In the genomic region with DNA sequence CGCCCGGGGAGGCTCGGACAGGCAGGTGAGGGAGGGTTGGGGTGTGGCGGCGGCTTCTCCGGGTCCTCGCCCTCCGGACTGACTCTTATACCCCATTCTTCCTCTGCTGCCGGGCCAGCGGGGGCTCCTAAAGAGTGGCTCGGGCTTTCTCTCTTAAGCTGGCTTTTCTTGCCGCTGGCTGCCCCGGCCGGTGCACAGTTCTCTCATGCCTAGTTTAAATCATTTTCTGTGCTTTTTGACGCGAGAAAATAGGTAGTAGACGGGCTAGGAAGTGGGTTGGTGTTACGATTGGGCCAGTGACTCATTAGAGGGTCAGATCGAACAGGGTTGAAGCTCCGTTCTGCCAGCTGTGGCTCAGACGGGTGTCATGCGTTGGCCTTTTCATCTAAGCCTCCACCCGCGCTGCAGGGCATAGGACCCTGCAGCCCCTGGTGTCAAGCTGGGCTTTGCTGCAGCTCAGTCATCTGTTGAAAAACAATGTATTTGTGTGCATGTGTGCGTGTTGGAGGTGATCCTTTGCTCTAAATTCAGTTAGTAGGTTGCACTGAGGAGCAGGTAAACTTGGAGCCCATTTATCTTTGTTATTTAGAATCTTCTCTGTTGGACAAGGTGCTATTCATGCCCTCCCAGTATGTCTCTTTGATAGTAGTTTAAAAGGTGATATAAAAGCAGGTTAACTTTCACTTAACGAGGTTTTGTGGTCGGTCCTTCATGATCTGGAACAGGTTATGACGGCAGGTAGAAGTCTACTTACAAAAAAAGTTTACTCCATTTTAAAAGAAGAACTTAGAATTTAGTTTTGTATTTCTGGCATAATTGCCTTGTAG, we compare ENCODE assay signal across 8 cellular contexts. TPM values are rescaled to one million over a fixed set of nuclear protein-coding genes. Genes with fewer than 3 reads are reported as not detected.
DNase-seq lines count a peak whose midpoint lies in the region; ATAC-seq, FAIRE-seq and TF ChIP-seq lines count a peak whose summit lies in the region.

No MANE protein-coding gene starts in this region.

- TF ChIP-seq POLR2A in erythroblast (IDR thresholded peaks at IDR 0.05; ENCODE audit: low read length), result peak; percentile 89

- H3K4me1 Mint-ChIP-seq in stimulated activated effector memory CD8-positive, alpha-beta T cell treated with anti-CD3 and anti-CD28 coated beads, Interleukin-12 subunit alpha, Interleukin-12 subunit beta, amount 100 ng/mL, for 72 hours, result peaks cover 6% of the 10 kb centered on the region

- peak; percentile 79 for FAIRE-seq in GM18507 (lab: Jason Lieb, UNC)

- H3K36me3 Mint-ChIP-seq in stimulated activated effector memory CD8-positive, alpha-beta T cell treated with anti-CD3 and anti-CD28 coated beads, Interleukin-12 subunit alpha, Interleukin-12 subunit beta, amount 100 ng/mL, for 72 hours, result peaks cover 15% of the 10 kb centered on the region

- DNase-seq in 8988T (peak; percentile 16), GM18507 (ENCODE audit: extremely low spot score, insufficient read length, low read depth) (peak; percentile 11), NCI-H69 (lab: John Stamatoyannopoulos, UW) (peak; percentile 72), activated T-cell treated with anti-CD3 and anti-CD28 coated beads for 1 hour (ENCODE audit: low read depth) (peak; percentile 30), erythroblast (lab: John Stamatoyannopoulos, UW) (peak; percentile 81 to 90), myocyte (ENCODE audit: low read depth) (peak; percentile 70)
- peak; percentile 16 to 73 for DNase-seq in stimulated activated effector memory CD8-positive, alpha-beta T cell treated with anti-CD3 and anti-CD28 coated beads, Interleukin-12 subunit alpha, Interleukin-12 subunit beta, amount 100 ng/mL, for 72 hours (ENCODE audit: low spot score in 2 of 2)

- ATAC-seq in HG03025 (IDR thresholded peaks at IDR 0.05; ENCODE audit: low FRiP score, unreplicated experiment), result peak; percentile 37
- peak; percentile 83 for ATAC-seq in stimulated activated effector memory CD8-positive, alpha-beta T cell treated with anti-CD3 and anti-CD28 coated beads, Interleukin-12 subunit alpha, Interleukin-12 subunit beta, amount 100 ng/mL, for 72 hours

- peak overlapping the region; percentile 89 for H3K4me3 Mint-ChIP-seq in stimulated activated effector memory CD8-positive, alpha-beta T cell treated with anti-CD3 and anti-CD28 coated beads, Interleukin-12 subunit alpha, Interleukin-12 subunit beta, amount 100 ng/mL, for 72 hours

- H3K27ac Mint-ChIP-seq in stimulated activated effector memory CD8-positive, alpha-beta T cell treated with anti-CD3 and anti-CD28 coated beads, Interleukin-12 subunit alpha, Interleukin-12 subunit beta, amount 100 ng/mL, for 72 hours, result peak overlapping the region; percentile 90

- H3K9me3 Mint-ChIP-seq in stimulated activated effector memory CD8-positive, alpha-beta T cell treated with anti-CD3 and anti-CD28 coated beads, Interleukin-12 subunit alpha, Interleukin-12 subunit beta, amount 100 ng/mL, for 72 hours, result no peaks in the 10 kb centered on the region

RNA-seq across cellular contexts. Expression of a gene that starts 0.8 kb away (rescaled TPM):
- total RNA-seq in myocyte, result 38.5 and 39.4 TPM in 2 replicates
- 8.1 TPM for polyA plus RNA-seq in myocyte (2012)

Comparison
In these comparisons a context has a peak if more than half of its experiments do, and no peak if none do; other contexts are left out.
1. Peak in every context shown above with its lines: DNase-seq and ATAC-seq.
2. DNase-seq: peak in every context shown above with its lines; median percentile 86 in erythroblast; 72 in NCI-H69; 70 in myocyte; 44 in stimulated activated effector memory CD8-positive, alpha-beta T cell treated with anti-CD3 and anti-CD28 coated beads, Interleukin-12 subunit alpha, Interleukin-12 subunit beta, amount 100 ng/mL, for 72 hours; 30 in activated T-cell treated with anti-CD3 and anti-CD28 coated beads for 1 hour; 16 in 8988T; 11 in GM18507.